23 cellular contexts compared by ENCODE assay signal in genomic region chr15:63982381-63982854, GRCh38.
A peak's percentile ranks its signal among the peaks of the same experiment; 100 is the strongest.
DNase-seq lines count a peak whose midpoint lies in the region; ATAC-seq and TF ChIP-seq lines count a peak whose summit lies in the region.
"Had no signal": no experiment of that assay in that cellular context is flagged by ENCODE, and none has a peak within 500 bp of the region (broad histone marks: within the 10 kb centered on the region; RNA-seq: fewer than 3 reads in every experiment).

No MANE protein-coding gene starts in this region.

- TF ChIP-seq CTCF in RWPE1 (conservative IDR thresholded peaks at IDR 0.05; ENCODE audit: low read depth) = no peak
- no peak for TF ChIP-seq CTCF in gastrocnemius medialis (IDR thresholded peaks at IDR 0.05 in 4 of 5, conservative IDR thresholded peaks at IDR 0.05 in 1 of 5)

- no peak overlapping the region for H3K27ac ChIP-seq in BLaER1
- H3K27ac ChIP-seq in RWPE1 = peak overlapping the region; percentile 43
- peak overlapping the region; percentile 93 to 96 (median 94) for H3K27ac ChIP-seq in gastrocnemius medialis
- H3K27ac ChIP-seq: brain microvascular endothelial cell, esophagus squamous epithelium, gastroesophageal sphincter, prostate gland, stomach had no signal

- no peaks in the 10 kb centered on the region for H3K36me3 ChIP-seq in BLaER1
- no peaks in the 10 kb centered on the region for H3K36me3 ChIP-seq in gastrocnemius medialis
- H3K36me3 ChIP-seq: brain microvascular endothelial cell, gastroesophageal sphincter, prostate gland had no signal

- no peaks in the 10 kb centered on the region for H4K20me1 ChIP-seq in BLaER1

- no peak for ATAC-seq in left lobe of liver
- ATAC-seq in gastrocnemius medialis = peak; percentile 55 to 68
- no peak for ATAC-seq in HG02840 (IDR thresholded peaks at IDR 0.05; ENCODE audit: low FRiP score, unreplicated experiment)
- no peak for ATAC-seq in GM19395 (IDR thresholded peaks at IDR 0.05; ENCODE audit: unreplicated experiment)
- no peak for ATAC-seq in activated T-helper 17 cell treated with anti-CD3 and anti-CD28 coated beads, Interleukin-2, amount 50 U/mL, for 72 hours (replicated peaks)
- ATAC-seq: gastroesophageal sphincter had no signal

- in situ Hi-C loops in gastrocnemius medialis (cut with MboI; ENCODE audit: low sequenced_read_pairs in 4 of 4) = no loop called here

- no peak overlapping the region for H3K27ac Mint-ChIP-seq in activated T-helper 17 cell treated with anti-CD3 and anti-CD28 coated beads, Interleukin-2, amount 50 U/mL, for 72 hours
- H3K27ac Mint-ChIP-seq: CD14-positive monocyte, IgD-negative memory B cell, WTC11 had no signal

- H3K4me1 ChIP-seq in BLaER1 (peaks cover 24% of the 10 kb centered on the region), gastrocnemius medialis (peaks cover 87 to 88% of the 10 kb centered on the region in 2 donors)
- H3K4me1 ChIP-seq: prostate gland had no signal

- no peak for DNase-seq in RWPE1 (ENCODE audit: low spot score)
- DNase-seq in left lobe of liver (ENCODE audit: low spot score) = peak; percentile 24
- peak; percentile 82 to 90 for DNase-seq in gastrocnemius medialis
- DNase-seq: activated CD4-positive, alpha-beta T cell treated with anti-CD3 and anti-CD28 coated beads, Interleukin-2, amount 50 U/mL, for 4 hours; activated gamma-delta T cell; brain microvascular endothelial cell; esophagus squamous epithelium; NCI-H2081 treated with DMSO at 0.1 percent for 48 hours; NCI-H446 treated with DMSO at 0.1 percent for 48 hours; RPMI8226; stimulated activated CD4-positive, alpha-beta T cell treated with anti-CD3 and anti-CD28 coated beads, Interleukin-4, amount 100 ng/mL, for 1 hour; stomach had no signal

- no peak overlapping the region for H3K4me3 ChIP-seq in BLaER1
- no peak overlapping the region for H3K4me3 ChIP-seq in gastrocnemius medialis
- H3K4me3 ChIP-seq: esophagus squamous epithelium, gastroesophageal sphincter, prostate gland, smooth muscle cell, stomach had no signal

- H3K9me3 Mint-ChIP-seq in activated T-helper 17 cell treated with anti-CD3 and anti-CD28 coated beads, Interleukin-2, amount 50 U/mL, for 72 hours = no peaks in the 10 kb centered on the region
- H3K9me3 Mint-ChIP-seq: CD14-positive monocyte; IgD-negative memory B cell; natural killer cell treated with Interleukin-12 subunit alpha and Interleukin-12 subunit beta and Interleukin-15 and Interleukin-18, amount 100 ng/mL, for 72 hours; WTC11 had no signal

- peaks cover 9% of the 10 kb centered on the region for H3K4me1 Mint-ChIP-seq in activated T-helper 17 cell treated with anti-CD3 and anti-CD28 coated beads, Interleukin-2, amount 50 U/mL, for 72 hours

- peak; percentile 51 to 54 for TF ChIP-seq POLR2A in gastrocnemius medialis (IDR thresholded peaks at IDR 0.05)

- CTCF ChIA-PET in RWPE1 (lab: Yijun Ruan, JAX) = interaction anchor here (0.6 to 1.8 kb wide), 3 partner anchors 37 to 84 kb away, joined by 3 to 6 read pairs (median 6); partner anchors contain the start of gene DAPK2

- no peak overlapping the region for H3K4me3 Mint-ChIP-seq in activated T-helper 17 cell treated with anti-CD3 and anti-CD28 coated beads, Interleukin-2, amount 50 U/mL, for 72 hours
- H3K4me3 Mint-ChIP-seq: CD14-positive monocyte; natural killer cell treated with Interleukin-12 subunit alpha and Interleukin-12 subunit beta and Interleukin-15 and Interleukin-18, amount 100 ng/mL, for 72 hours; WTC11 had no signal

- intact Hi-C loops in gastrocnemius medialis (cut with DNase I; ENCODE audit: low total_unique reads) = loop anchor here (2.0 kb wide), 1 partner anchor 36 kb away; no protein-coding TSS in a partner anchor

- no peak overlapping the region for H3K9ac ChIP-seq in BLaER1

- H3K27me3 ChIP-seq in BLaER1 (no peaks in the 10 kb centered on the region), gastrocnemius medialis (no peaks in the 10 kb centered on the region)
- H3K27me3 ChIP-seq: brain microvascular endothelial cell, esophagus squamous epithelium, gastroesophageal sphincter, stomach had no signal

- POLR2A ChIA-PET in RWPE1 (lab: Yijun Ruan, JAX; ENCODE audit: low non-redundant PET) = no interaction called here

- H3K36me3 Mint-ChIP-seq in activated T-helper 17 cell treated with anti-CD3 and anti-CD28 coated beads, Interleukin-2, amount 50 U/mL, for 72 hours (ENCODE audit: low read depth) = no peaks in the 10 kb centered on the region
- H3K36me3 Mint-ChIP-seq: CD14-positive monocyte; natural killer cell treated with Interleukin-12 subunit alpha and Interleukin-12 subunit beta and Interleukin-15 and Interleukin-18, amount 100 ng/mL, for 72 hours; WTC11 had no signal

- H3K9me3 ChIP-seq in BLaER1 (no peaks in the 10 kb centered on the region), gastrocnemius medialis (no peaks in the 10 kb centered on the region)
- H3K9me3 ChIP-seq: esophagus squamous epithelium, gastroesophageal sphincter, prostate gland, stomach had no signal

- 0 out of 2 replicates have a peak overlapping the region, but pooled peaks have one; percentile 4 for H3K4me2 ChIP-seq in BLaER1
- H3K4me2 ChIP-seq: smooth muscle cell had no signal

- no peaks in the 10 kb centered on the region for H3K27me3 Mint-ChIP-seq in activated T-helper 17 cell treated with anti-CD3 and anti-CD28 coated beads, Interleukin-2, amount 50 U/mL, for 72 hours
- H3K27me3 Mint-ChIP-seq: IgD-negative memory B cell; natural killer cell treated with Interleukin-12 subunit alpha and Interleukin-12 subunit beta and Interleukin-15 and Interleukin-18, amount 100 ng/mL, for 72 hours had no signal

Comparison
In these comparisons a context has a peak if more than half of its experiments do, and no peak if none do; other contexts are left out.
1. ATAC-seq: peak in gastrocnemius medialis (2 of 2); none in left lobe of liver (single experiment), HG02840 (single experiment), GM19395 (single experiment) and activated T-helper 17 cell treated with anti-CD3 and anti-CD28 coated beads, Interleukin-2, amount 50 U/mL, for 72 hours (single experiment).